ENCODE assay signal across 8 cellular contexts in genomic region chr2:65129276-65129612, GRCh38.
DNase-seq lines count a peak whose midpoint lies in the region; ATAC-seq lines count a peak whose summit lies in the region.

No MANE protein-coding gene starts in this region.

- H3K27me3 ChIP-seq in iPS-20b (ENCODE audit: insufficient read depth, low read length) = no peaks in the 10 kb centered on the region

- no peak for DNase-seq in stimulated activated naive CD8-positive, alpha-beta T cell treated with anti-CD3 and anti-CD28 coated beads, Interleukin-15, Interleukin-2, amounts not matched to agents 100 U/mL and 50 U/mL, for 24 hours
- DNase-seq in HuH-7 (ENCODE audit: low spot score) = no peak

- ATAC-seq in stimulated activated naive CD8-positive, alpha-beta T cell treated with anti-CD3 and anti-CD28 coated beads, Interleukin-15, Interleukin-2, amounts not matched to agents 100 U/mL and 50 U/mL, for 24 hours = no peak
- no peak for ATAC-seq in stimulated activated memory B cell treated with anti-CD40 and anti-IgM and Interleukin-4, amounts not matched to agents 10 μg/mL and 1 μg/mL and 100 μg/mL, for 72 hours
- ATAC-seq in HG03439 (IDR thresholded peaks at IDR 0.05; ENCODE audit: unreplicated experiment) = no peak
- no peak for ATAC-seq in GM21825 (IDR thresholded peaks at IDR 0.05; ENCODE audit: unreplicated experiment)

- H3K27me3 Mint-ChIP-seq in stimulated activated naive CD8-positive, alpha-beta T cell treated with anti-CD3 and anti-CD28 coated beads, Interleukin-15, Interleukin-2, amounts not matched to agents 100 ng/mL and 50 ng/mL, for 24 hours = no peaks in the 10 kb centered on the region
- no peaks in the 10 kb centered on the region for H3K27me3 Mint-ChIP-seq in activated naive CD4-positive, alpha-beta T cell treated with anti-CD3 and anti-CD28 coated beads, Interleukin-2, amount 50 U/mL, for 24 hours
- H3K27me3 Mint-ChIP-seq in stimulated activated memory B cell treated with anti-CD40 and anti-IgM and Interleukin-4, amounts not matched to agents 10 μg/mL and 1 μg/mL and 100 μg/mL, for 72 hours = no peaks in the 10 kb centered on the region

- no peaks in the 10 kb centered on the region for H3K9me3 Mint-ChIP-seq in stimulated activated naive CD8-positive, alpha-beta T cell treated with anti-CD3 and anti-CD28 coated beads, Interleukin-15, Interleukin-2, amounts not matched to agents 100 ng/mL and 50 ng/mL, for 24 hours
- H3K9me3 Mint-ChIP-seq in activated naive CD4-positive, alpha-beta T cell treated with anti-CD3 and anti-CD28 coated beads, Interleukin-2, amount 50 U/mL, for 24 hours = no peaks in the 10 kb centered on the region
- no peaks in the 10 kb centered on the region for H3K9me3 Mint-ChIP-seq in stimulated activated memory B cell treated with anti-CD40 and anti-IgM and Interleukin-4, amounts not matched to agents 10 μg/mL and 1 μg/mL and 100 μg/mL, for 72 hours

- peak overlapping the region; percentile 99 for H3K27ac Mint-ChIP-seq in stimulated activated naive CD8-positive, alpha-beta T cell treated with anti-CD3 and anti-CD28 coated beads, Interleukin-15, Interleukin-2, amounts not matched to agents 100 ng/mL and 50 ng/mL, for 24 hours
- H3K27ac Mint-ChIP-seq in activated naive CD4-positive, alpha-beta T cell treated with anti-CD3 and anti-CD28 coated beads, Interleukin-2, amount 50 U/mL, for 24 hours = peak overlapping the region; percentile 99
- peak overlapping the region; percentile 96 for H3K27ac Mint-ChIP-seq in stimulated activated memory B cell treated with anti-CD40 and anti-IgM and Interleukin-4, amounts not matched to agents 10 μg/mL and 1 μg/mL and 100 μg/mL, for 72 hours

- peak overlapping the region; percentile 84 for H3K9ac ChIP-seq in iPS-20b (ENCODE audit: low read depth, low read length)

- no peaks in the 10 kb centered on the region for H3K9me3 ChIP-seq in iPS-20b (ENCODE audit: insufficient read depth, low read depth, low read length)

- H3K36me3 ChIP-seq in iPS-20b (ENCODE audit: insufficient read depth, low read depth, low read length) = no peaks in the 10 kb centered on the region

- H3K4me1 ChIP-seq in iPS-20b (ENCODE audit: insufficient read depth, low read length) = peaks cover 17% of the 10 kb centered on the region; the same call in 1 of the 2 replicates

- peaks cover 52% of the 10 kb centered on the region for H3K4me1 Mint-ChIP-seq in stimulated activated naive CD8-positive, alpha-beta T cell treated with anti-CD3 and anti-CD28 coated beads, Interleukin-15, Interleukin-2, amounts not matched to agents 100 ng/mL and 50 ng/mL, for 24 hours (ENCODE audit: low read depth)
- peaks cover 52% of the 10 kb centered on the region for H3K4me1 Mint-ChIP-seq in activated naive CD4-positive, alpha-beta T cell treated with anti-CD3 and anti-CD28 coated beads, Interleukin-2, amount 50 U/mL, for 24 hours
- peaks cover 44% of the 10 kb centered on the region for H3K4me1 Mint-ChIP-seq in stimulated activated memory B cell treated with anti-CD40 and anti-IgM and Interleukin-4, amounts not matched to agents 10 μg/mL and 1 μg/mL and 100 μg/mL, for 72 hours

- peak overlapping the region; percentile 99 for H3K4me3 ChIP-seq in iPS-20b (ENCODE audit: low read length)

- H3K36me3 Mint-ChIP-seq in stimulated activated naive CD8-positive, alpha-beta T cell treated with anti-CD3 and anti-CD28 coated beads, Interleukin-15, Interleukin-2, amounts not matched to agents 100 ng/mL and 50 ng/mL, for 24 hours (ENCODE audit: low read depth) = peaks cover 11% of the 10 kb centered on the region
- peaks cover 7% of the 10 kb centered on the region for H3K36me3 Mint-ChIP-seq in activated naive CD4-positive, alpha-beta T cell treated with anti-CD3 and anti-CD28 coated beads, Interleukin-2, amount 50 U/mL, for 24 hours
- H3K36me3 Mint-ChIP-seq in stimulated activated memory B cell treated with anti-CD40 and anti-IgM and Interleukin-4, amounts not matched to agents 10 μg/mL and 1 μg/mL and 100 μg/mL, for 72 hours = peaks cover 12% of the 10 kb centered on the region

- no peak overlapping the region for H3K27ac ChIP-seq in iPS-20b (ENCODE audit: low read length)

- H3K4me3 Mint-ChIP-seq in stimulated activated naive CD8-positive, alpha-beta T cell treated with anti-CD3 and anti-CD28 coated beads, Interleukin-15, Interleukin-2, amounts not matched to agents 100 ng/mL and 50 ng/mL, for 24 hours = peak overlapping the region; percentile 100
- peak overlapping the region; percentile 100 for H3K4me3 Mint-ChIP-seq in activated naive CD4-positive, alpha-beta T cell treated with anti-CD3 and anti-CD28 coated beads, Interleukin-2, amount 50 U/mL, for 24 hours
- H3K4me3 Mint-ChIP-seq in stimulated activated memory B cell treated with anti-CD40 and anti-IgM and Interleukin-4, amounts not matched to agents 10 μg/mL and 1 μg/mL and 100 μg/mL, for 72 hours = peak overlapping the region; percentile 99
